In the genomic region with DNA sequence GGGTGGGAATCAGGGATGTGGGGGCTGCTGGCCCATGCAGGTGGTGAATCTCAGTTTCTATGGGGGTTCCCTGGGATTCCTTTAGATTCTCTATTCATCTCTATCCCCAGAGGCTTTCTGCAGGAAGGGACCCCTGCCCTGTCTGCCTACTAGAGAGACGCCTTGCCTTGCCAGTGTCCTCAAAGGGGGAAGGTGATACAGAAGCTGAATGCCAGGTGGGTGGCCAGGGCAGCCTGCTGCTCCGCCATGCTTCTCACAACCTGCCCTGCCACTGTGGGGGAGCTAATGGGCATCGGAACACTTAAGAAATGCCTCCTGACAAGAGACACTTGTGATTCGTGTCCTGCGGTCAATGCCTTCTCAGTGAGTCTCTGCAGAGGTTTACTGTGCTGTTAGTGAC, we compare ENCODE assay signal across 37 cellular contexts.
"Had no signal": no experiment of that assay in that cellular context is flagged by ENCODE, and none has a peak within 500 bp of the region (broad histone marks: within the 10 kb centered on the region; RNA-seq: fewer than 3 reads in every experiment).

No MANE protein-coding gene starts in this region.

- ATAC-seq: activated CD8-positive, alpha-beta T cell treated with anti-CD3 and anti-CD28 coated beads for 36 hours; activated naive CD8-positive, alpha-beta T cell treated with anti-CD3 and anti-CD28 coated beads, Interleukin-2, amount 50 U/mL, for 24 hours; activated T-cell treated with anti-CD3 and anti-CD28 coated beads, Interleukin-2, amount 50 U/mL, for 4 hours; activated T-cell treated with anti-CD3 and anti-CD28 coated beads, Interleukin-2, amount 50 U/mL, for 72 hours; activated T-helper 17 cell treated with anti-CD3 and anti-CD28 coated beads, Interleukin-2, amount 50 U/mL, for 72 hours had no signal

- H3K27ac ChIP-seq: ascending aorta, cardiac muscle cell, VCaP had no signal

- H3K27me3 Mint-ChIP-seq: activated B cell treated with CpG ODN at 0.5 μM for 24 hours; activated naive CD4-positive, alpha-beta T cell treated with anti-CD3 and anti-CD28 coated beads, Interleukin-2, amount 10 ng/mL, durations not matched to agents 7 days and 5 days; central memory CD8-positive, alpha-beta T cell had no signal

- H3K27ac Mint-ChIP-seq: activated B cell treated with CpG ODN at 0.5 μM for 24 hours; activated CD4-positive, alpha-beta memory T cell treated with anti-CD3 and anti-CD28 coated beads for 36 hours; activated CD4-positive, alpha-beta T cell treated with anti-CD3 and anti-CD28 coated beads, Interleukin-2, amount 10 ng/mL, durations not matched to agents 24 days and 14 days; activated CD8-positive, alpha-beta T cell treated with anti-CD3 and anti-CD28 coated beads for 36 hours; activated naive CD4-positive, alpha-beta T cell treated with anti-CD3 and anti-CD28 coated beads, Interleukin-2, amount 10 ng/mL, durations not matched to agents 7 days and 5 days; activated naive CD4-positive, alpha-beta T cell treated with anti-CD3 and anti-CD28 coated beads, Interleukin-2, amount 50 U/mL, for 24 hours; activated naive CD8-positive, alpha-beta T cell; activated naive CD8-positive, alpha-beta T cell treated with anti-CD3 and anti-CD28 coated beads, Interleukin-2, amount 10 ng/mL, durations not matched to agents 7 days and 5 days; activated naive CD8-positive, alpha-beta T cell treated with anti-CD3 and anti-CD28 coated beads, Interleukin-2, amount 50 U/mL, for 24 hours; activated T-cell treated with anti-CD3 and anti-CD28 coated beads, Interleukin-2, amount 50 U/mL, for 72 hours; activated T-helper 1 cell treated with anti-CD3 and anti-CD28 coated beads, Interleukin-12 subunit alpha, Interleukin-12 subunit beta, Interleukin-2, Interleukin-4 antibody, amounts not matched to agents 30 ng/mL and 10 ng/mL and 1 ng/mL, durations not matched to agents 14 hours and 24 hours and 36 hours; activated T-helper 17 cell treated with anti-CD3 and anti-CD28 coated beads, Interleukin-2, amount 50 U/mL, for 72 hours; brain; T-helper 1 cell treated with Interleukin-12 subunit alpha and Interleukin-12 subunit beta and Interleukin-4 antibody, amounts not matched to agents 30 μg/mL and 1 μg/mL, for 36 hours; T-helper 2 cell treated with Interferon-gamma antibody and Interleukin-4, amounts not matched to agents 5 μg/mL and 100 μg/mL, for 36 hours had no signal

- H3K36me3 Mint-ChIP-seq: activated CD4-positive, alpha-beta memory T cell treated with anti-CD3 and anti-CD28 coated beads for 36 hours; activated naive CD4-positive, alpha-beta T cell treated with anti-CD3 and anti-CD28 coated beads, Interleukin-2, amount 10 ng/mL, durations not matched to agents 7 days and 5 days; activated naive CD4-positive, alpha-beta T cell treated with anti-CD3 and anti-CD28 coated beads, Interleukin-2, amount 50 U/mL, for 24 hours; activated naive CD8-positive, alpha-beta T cell; activated naive CD8-positive, alpha-beta T cell treated with anti-CD3 and anti-CD28 coated beads, Interleukin-2, amount 10 ng/mL, durations not matched to agents 7 days and 5 days; brain had no signal

- H3K4me3 ChIP-seq: ascending aorta, cardiac muscle cell had no signal

- H3K9me3 Mint-ChIP-seq: activated B cell treated with CpG ODN at 0.5 μM for 24 hours; activated CD4-positive, alpha-beta memory T cell treated with anti-CD3 and anti-CD28 coated beads for 36 hours; activated CD4-positive, alpha-beta T cell treated with anti-CD3 and anti-CD28 coated beads, Interleukin-2, amount 10 ng/mL, durations not matched to agents 24 days and 14 days; activated CD8-positive, alpha-beta T cell treated with anti-CD3 and anti-CD28 coated beads for 36 hours; activated naive CD4-positive, alpha-beta T cell treated with anti-CD3 and anti-CD28 coated beads, Interleukin-2, amount 10 ng/mL, durations not matched to agents 7 days and 5 days; activated naive CD4-positive, alpha-beta T cell treated with anti-CD3 and anti-CD28 coated beads, Interleukin-2, amount 50 U/mL, for 24 hours; activated naive CD8-positive, alpha-beta T cell treated with anti-CD3 and anti-CD28 coated beads, Interleukin-2, amount 10 ng/mL, durations not matched to agents 7 days and 5 days; activated naive CD8-positive, alpha-beta T cell treated with anti-CD3 and anti-CD28 coated beads, Interleukin-2, amount 50 U/mL, for 24 hours; activated T-cell treated with anti-CD3 and anti-CD28 coated beads, Interleukin-2, amount 50 U/mL, for 4 hours; activated T-cell treated with anti-CD3 and anti-CD28 coated beads, Interleukin-2, amount 50 U/mL, for 72 hours; activated T-helper 1 cell treated with anti-CD3 and anti-CD28 coated beads, Interleukin-12 subunit alpha, Interleukin-12 subunit beta, Interleukin-2, Interleukin-4 antibody, amounts not matched to agents 30 ng/mL and 10 ng/mL and 1 ng/mL, durations not matched to agents 14 hours and 24 hours and 36 hours; activated T-helper 17 cell treated with anti-CD3 and anti-CD28 coated beads, Interleukin-2, amount 50 U/mL, for 72 hours; central memory CD8-positive, alpha-beta T cell; T-helper 1 cell treated with Interleukin-12 subunit alpha and Interleukin-12 subunit beta and Interleukin-4 antibody, amounts not matched to agents 30 μg/mL and 1 μg/mL, for 36 hours; T-helper 2 cell treated with Interferon-gamma antibody and Interleukin-4, amounts not matched to agents 5 μg/mL and 100 μg/mL, for 36 hours had no signal

- FAIRE-seq: TTC549 had no signal

- H3K4me1 ChIP-seq: ascending aorta had no signal

- H3K27me3 ChIP-seq: ascending aorta had no signal

- H3K36me3 ChIP-seq: ascending aorta, cardiac muscle cell had no signal

- H3K4me1 Mint-ChIP-seq: activated B cell treated with CpG ODN at 0.5 μM for 24 hours; activated CD4-positive, alpha-beta T cell treated with anti-CD3 and anti-CD28 coated beads, Interleukin-2, amount 10 ng/mL, durations not matched to agents 24 days and 14 days; activated naive CD4-positive, alpha-beta T cell treated with anti-CD3 and anti-CD28 coated beads, Interleukin-2, amount 10 ng/mL, durations not matched to agents 7 days and 5 days; activated naive CD4-positive, alpha-beta T cell treated with anti-CD3 and anti-CD28 coated beads, Interleukin-2, amount 50 U/mL, for 24 hours; activated naive CD8-positive, alpha-beta T cell treated with anti-CD3 and anti-CD28 coated beads, Interleukin-2, amount 10 ng/mL, durations not matched to agents 7 days and 5 days; activated naive CD8-positive, alpha-beta T cell treated with anti-CD3 and anti-CD28 coated beads, Interleukin-2, amount 50 U/mL, for 24 hours; activated T-helper 17 cell treated with anti-CD3 and anti-CD28 coated beads, Interleukin-2, amount 50 U/mL, for 72 hours; central memory CD8-positive, alpha-beta T cell had no signal

- H3K4me3 Mint-ChIP-seq: activated B cell treated with CpG ODN at 0.5 μM for 24 hours; activated CD4-positive, alpha-beta memory T cell treated with anti-CD3 and anti-CD28 coated beads for 36 hours; activated CD4-positive, alpha-beta T cell treated with anti-CD3 and anti-CD28 coated beads, Interleukin-2, amount 10 ng/mL, durations not matched to agents 24 days and 14 days; activated CD8-positive, alpha-beta T cell treated with anti-CD3 and anti-CD28 coated beads for 36 hours; activated naive CD4-positive, alpha-beta T cell treated with anti-CD3 and anti-CD28 coated beads, Interleukin-2, amount 10 ng/mL, durations not matched to agents 7 days and 5 days; activated naive CD4-positive, alpha-beta T cell treated with anti-CD3 and anti-CD28 coated beads, Interleukin-2, amount 50 U/mL, for 24 hours; activated naive CD8-positive, alpha-beta T cell; activated naive CD8-positive, alpha-beta T cell treated with anti-CD3 and anti-CD28 coated beads, Interleukin-2, amount 10 ng/mL, durations not matched to agents 7 days and 5 days; activated naive CD8-positive, alpha-beta T cell treated with anti-CD3 and anti-CD28 coated beads, Interleukin-2, amount 50 U/mL, for 24 hours; activated T-cell treated with anti-CD3 and anti-CD28 coated beads, Interleukin-2, amount 50 U/mL, for 4 hours; activated T-cell treated with anti-CD3 and anti-CD28 coated beads, Interleukin-2, amount 50 U/mL, for 72 hours; activated T-helper 1 cell treated with anti-CD3 and anti-CD28 coated beads, Interleukin-12 subunit alpha, Interleukin-12 subunit beta, Interleukin-2, Interleukin-4 antibody, amounts not matched to agents 30 ng/mL and 10 ng/mL and 1 ng/mL, durations not matched to agents 14 hours and 24 hours and 36 hours; activated T-helper 17 cell treated with anti-CD3 and anti-CD28 coated beads, Interleukin-2, amount 50 U/mL, for 72 hours; brain; central memory CD8-positive, alpha-beta T cell; T-helper 1 cell treated with Interleukin-12 subunit alpha and Interleukin-12 subunit beta and Interleukin-4 antibody, amounts not matched to agents 30 μg/mL and 1 μg/mL, for 36 hours; T-helper 2 cell treated with Interferon-gamma antibody and Interleukin-4, amounts not matched to agents 5 μg/mL and 100 μg/mL, for 36 hours had no signal

- H3K9me3 ChIP-seq: ascending aorta had no signal

- DNase-seq: activated B cell treated with CpG ODN at 0.5 μM for 24 hours; activated CD4-positive, alpha-beta memory T cell treated with anti-CD3 and anti-CD28 coated beads for 36 hours; activated CD4-positive, alpha-beta T cell treated with anti-CD3 and anti-CD28 coated beads for 4 hours; activated CD4-positive, alpha-beta T cell treated with anti-CD3 and anti-CD28 coated beads, Interleukin-2, amount 10 ng/mL, durations not matched to agents 24 days and 14 days; activated CD4-positive, alpha-beta T cell treated with anti-CD3 and anti-CD28 coated beads, Interleukin-2, amount 50 U/mL, for 1 hour; activated CD4-positive, alpha-beta T cell treated with anti-CD3 and anti-CD28 coated beads, Interleukin-2, amount 50 U/mL, for 4 hours; activated CD4-positive, CD25-positive, alpha-beta regulatory T cell treated with anti-CD3 and anti-CD28 coated beads, Interleukin-2, amount 50 U/mL, for 72 hours; activated CD8-positive, alpha-beta memory T cell treated with anti-CD3 and anti-CD28 coated beads, Interleukin-2, amount 50 U/mL, for 4 hours; activated CD8-positive, alpha-beta T cell treated with anti-CD3 and anti-CD28 coated beads for 36 hours; activated effector memory CD4-positive, alpha-beta T cell treated with anti-CD3 and anti-CD28 coated beads, Interleukin-2, amount 50 U/mL, for 16 hours; activated naive CD4-positive, alpha-beta T cell treated with anti-CD3 and anti-CD28 coated beads, Interleukin-2, amount 10 ng/mL, durations not matched to agents 7 days and 5 days; activated naive CD4-positive, alpha-beta T cell treated with Interleukin-2 at 50 U/mL for 16 hours; activated naive CD8-positive, alpha-beta T cell treated with anti-CD3 and anti-CD28 coated beads, Interleukin-2, amount 10 ng/mL, durations not matched to agents 7 days and 5 days; activated naive CD8-positive, alpha-beta T cell treated with anti-CD3 and anti-CD28 coated beads, Interleukin-2, amount 50 U/mL, for 24 hours; activated T-cell treated with anti-CD3 and anti-CD28 coated beads for 4 hours; activated T-cell treated with anti-CD3 and anti-CD28 coated beads, Interleukin-2, amount 50 U/mL, for 1 hour; activated T-cell treated with anti-CD3 and anti-CD28 coated beads, Interleukin-2, amount 50 U/mL, for 4 hours; activated T-cell treated with anti-CD3 and anti-CD28 coated beads, Interleukin-2, amount 50 U/mL, for 72 hours; amygdala; anterior cingulate cortex; caudate nucleus; cerebellar nuclear complex; T-helper 1 cell; T-helper 2 cell; T-helper 9 cell had no signal
